1 cellular context compared by ENCODE assay signal in genomic region chr3:146542968-146543367, GRCh38.
TF ChIP-seq lines count a peak whose summit lies in the region.

No MANE protein-coding gene starts in this region.

TF ChIP-seq in H1, 55 proteins besides CTCF, POLR2A, EP300 and RAD21:
- TF ChIP-seq CHD7 (IDR thresholded peaks at IDR 0.05; ENCODE audit: insufficient replicate concordance, low read length) (no peak), TEAD4 (IDR thresholded peaks at IDR 0.05; ENCODE audit: low read depth, low read length) (no peak), KDM1A (IDR thresholded peaks at IDR 0.05; ENCODE audit: borderline replicate concordance, low read length) (no peak), CHD2 (IDR thresholded peaks at IDR 0.05; ENCODE audit: low read length) (no peak), EZH2 (IDR thresholded peaks at IDR 0.05; ENCODE audit: low read depth, low read length, severe bottlenecking) (no peak), SP4 (IDR thresholded peaks at IDR 0.05; ENCODE audit: low read length) (no peak)
